In the genomic region with DNA sequence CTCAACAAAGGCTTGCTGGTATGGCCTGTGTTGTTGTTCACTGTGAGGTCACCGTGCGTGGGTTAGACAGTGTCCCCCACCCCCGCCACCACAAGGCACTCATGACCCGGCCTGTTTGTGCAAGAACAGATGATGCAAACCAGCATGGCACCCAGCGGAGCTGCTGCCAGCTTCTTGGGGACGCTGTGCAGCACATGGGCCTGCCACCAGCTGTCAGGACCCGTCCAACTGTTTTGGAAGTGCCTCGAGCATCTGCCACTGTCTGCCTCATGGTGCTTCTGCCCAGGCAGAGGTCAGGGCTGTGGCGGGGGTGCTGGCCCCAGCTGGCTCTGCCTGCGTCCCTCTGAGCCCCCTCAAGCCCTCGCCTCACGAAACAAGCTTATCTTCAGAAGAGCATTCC, we compare ENCODE assay signal across 14 cellular contexts. TPM values are rescaled to one million over a fixed set of nuclear protein-coding genes. Genes with fewer than 3 reads are reported as not detected.
DNase-seq lines count a peak whose midpoint lies in the region; TF ChIP-seq lines count a peak whose summit lies in the region.
"Had no signal": no experiment of that assay in that cellular context is flagged by ENCODE, and none has a peak within 500 bp of the region (broad histone marks: within the 10 kb centered on the region; RNA-seq: fewer than 3 reads in every experiment).

No MANE protein-coding gene starts in this region.

- H3K27me3 ChIP-seq in KMS-11 (ENCODE audit: insufficient read depth, low read depth) = no peaks in the 10 kb centered on the region
- no peaks in the 10 kb centered on the region for H3K27me3 ChIP-seq in sigmoid colon
- H3K27me3 ChIP-seq in adrenal gland = no peaks in the 10 kb centered on the region

- POLR2A ChIA-PET in HEK293T (lab: Yijun Ruan, JAX) = no interaction called here

- no peak for TF ChIP-seq CTCF in KMS-11 (conservative IDR thresholded peaks at IDR 0.05; ENCODE audit: low read depth, low read length)
- no peak for TF ChIP-seq CTCF in coronary artery (IDR thresholded peaks at IDR 0.05)
- TF ChIP-seq CTCF in sigmoid colon (IDR thresholded peaks at IDR 0.05) = no peak
- no peak for TF ChIP-seq CTCF in adrenal gland (IDR thresholded peaks at IDR 0.05)

- H3K27ac ChIP-seq in KMS-11 = peak overlapping the region; percentile 100
- peak overlapping the region; percentile 65 to 92 for H3K27ac ChIP-seq in coronary artery
- peak overlapping the region; percentile 86 to 93 (median 90) for H3K27ac ChIP-seq in sigmoid colon
- H3K27ac ChIP-seq in adrenal gland = no peak overlapping the region
- H3K27ac ChIP-seq: PC-9 had no signal

- DNase-seq in NCI-H524 (lab: John Stamatoyannopoulos, UW) (peak; percentile 97 to 99), coronary artery (ENCODE audit: low spot score) (no peak), sigmoid colon (no peak), adrenal gland (no peak), KBM-7 (no peak), HEK293T (ENCODE audit: extremely low spot score) (no peak)
- DNase-seq: GOT3; mammary epithelial cell; NCI-H1930; PC-9; stimulated activated naive B cell treated with anti-CD40 and anti-IgM and Interleukin-4, amounts not matched to agents 10 μg/mL and 1 μg/mL and 100 μg/mL, for 72 hours had no signal

- no peak for TF ChIP-seq POLR2A in sigmoid colon (IDR thresholded peaks at IDR 0.05)
- no peak for TF ChIP-seq POLR2A in adrenal gland (IDR thresholded peaks at IDR 0.05)

- no peaks in the 10 kb centered on the region for H4K20me1 ChIP-seq in KMS-11 (ENCODE audit: insufficient read depth)

- CTCF ChIA-PET in HEK293T (lab: Yijun Ruan, JAX) = interaction anchor here (0.6 kb wide), 1 partner anchor 35 kb away, joined by 3 read pairs; no protein-coding TSS in a partner anchor

- WGBS in sigmoid colon, 2 donors = 85 to 87% methylated on average over 12 of the region's 12 CpGs
- 74 to 86% (median 84%) methylated on average over 5 to 12 of the region's 12 CpGs for WGBS in adrenal gland, 4 donors

- intact Hi-C loops in sigmoid colon (cut with DNase I) (loop anchor here (2.0 kb wide), 1 partner anchor 16 kb away; no protein-coding TSS in a partner anchor), adrenal gland (cut with DNase I) (no loop called here)

- TF ChIP-seq EP300 in sigmoid colon (IDR thresholded peaks at IDR 0.05) = peak in 1 of 4 donors; percentile 4

- H3K4me1 ChIP-seq in KMS-11 (ENCODE audit: low read depth, poor library complexity, severe bottlenecking) (peaks cover 97% of the 10 kb centered on the region), sigmoid colon (peaks cover 0 to 75% (median 55%) of the 10 kb centered on the region in 4 donors), adrenal gland (replicated peaks in 1 of 2) (no peaks in the 10 kb centered on the region)

- no peak overlapping the region for H2AFZ ChIP-seq in KMS-11 (ENCODE audit: low read depth)
- H2AFZ ChIP-seq: PC-9 had no signal

- no peaks in the 10 kb centered on the region for H3K79me2 ChIP-seq in KMS-11 (ENCODE audit: insufficient read depth, low read depth)

- H3K9ac ChIP-seq in KMS-11 = no peak overlapping the region

- H3K9me3 ChIP-seq in sigmoid colon (no peaks in the 10 kb centered on the region), adrenal gland (replicated peaks in 1 of 3) (no peaks in the 10 kb centered on the region)

- H3K36me3 ChIP-seq in KMS-11 (ENCODE audit: insufficient read depth) (no peaks in the 10 kb centered on the region), sigmoid colon (no peaks in the 10 kb centered on the region), adrenal gland (replicated peaks in 1 of 2) (no peaks in the 10 kb centered on the region)

- H3K4me3 ChIP-seq in KMS-11 (IDR thresholded peaks at IDR 0.05; ENCODE audit: insufficient read depth, low read depth, low read length) (no peak overlapping the region), coronary artery (peak overlapping the region; percentile 70), sigmoid colon (peak overlapping the region; percentile 42 to 65 (median 58)), adrenal gland (no peak overlapping the region)
- H3K4me3 ChIP-seq: PC-9 had no signal

- H3K4me2 ChIP-seq in KMS-11 = peak overlapping the region; percentile 39; the same call in 1 of the 2 replicates
- H3K4me2 ChIP-seq: PC-9 had no signal

- in situ Hi-C loops in KBM-7 (cut with MboI; ENCODE audit: low pct_unique_long_range_greater_than_20kb, low sequenced_read_pairs) = no loop called here

TF ChIP-seq in HEK293T, 16 proteins besides CTCF, POLR2A, EP300 and RAD21:
- TF ChIP-seq, protein P1, sequence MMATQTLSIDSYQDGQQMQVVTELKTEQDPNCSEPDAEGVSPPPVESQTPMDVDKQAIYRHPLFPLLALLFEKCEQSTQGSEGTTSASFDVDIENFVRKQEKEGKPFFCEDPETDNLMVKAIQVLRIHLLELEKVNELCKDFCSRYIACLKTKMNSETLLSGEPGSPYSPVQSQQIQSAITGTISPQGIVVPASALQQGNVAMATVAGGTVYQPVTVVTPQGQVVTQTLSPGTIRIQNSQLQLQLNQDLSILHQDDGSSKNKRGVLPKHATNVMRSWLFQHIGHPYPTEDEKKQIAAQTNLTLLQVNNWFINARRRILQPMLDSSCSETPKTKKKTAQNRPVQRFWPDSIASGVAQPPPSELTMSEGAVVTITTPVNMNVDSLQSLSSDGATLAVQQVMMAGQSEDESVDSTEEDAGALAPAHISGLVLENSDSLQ (IDR thresholded peaks at IDR 0.05) = no peak

RNA-seq across cellular contexts. Expression of a gene that starts 1.5 kb away (rescaled TPM):
- total RNA-seq in sigmoid colon (100 to 1,000 TPM; 117 to 178 (median 139) TPM), adrenal gland (1 to 10 TPM in 1 of 8 donors, under 1 TPM in 6, not detected in 1; 0.19 to 1.5 (median 0.47) TPM)
- polyA plus RNA-seq in sigmoid colon (1 to 10 TPM; 1.2 to 10.0 (median 4.2) TPM), adrenal gland (1 to 10 TPM in 2 of 3 donors, under 1 TPM in 1; 0.44 to 3.5 (median 2.2) TPM)
- total RNA-seq: PC-9 had no signal

RNA-seq across cellular contexts. Expression of a gene that starts 22.3 kb away (rescaled TPM):
- total RNA-seq in sigmoid colon (not detected), adrenal gland (not detected)
- polyA plus RNA-seq in sigmoid colon (not detected), adrenal gland (not detected)
- total RNA-seq: bronchial epithelial cell, mammary epithelial cell, omental fat pad, PC-9 had no signal
- polyA plus RNA-seq: mammary epithelial cell had no signal

RNA-seq across cellular contexts. Expression of a gene that starts 47.7 kb away (rescaled TPM):
- total RNA-seq in sigmoid colon (not detected), adrenal gland (not detected)
- polyA plus RNA-seq in sigmoid colon (not detected), adrenal gland (not detected)
- total RNA-seq: bronchial epithelial cell, omental fat pad, PC-9 had no signal

RNA-seq across cellular contexts. Expression of a gene that starts 51.3 kb away (rescaled TPM):
- total RNA-seq in sigmoid colon (under 1 TPM; 0.14 to 0.71 (median 0.52) TPM), adrenal gland (1 to 10 TPM in 6 of 8 donors, under 1 TPM in 2; 0.17 to 2.5 (median 1.5) TPM)
- polyA plus RNA-seq in sigmoid colon (1 to 10 TPM in 2 of 3 donors, under 1 TPM in 1; 0.60 to 2.3 (median 2.0) TPM), adrenal gland (1 to 10 TPM in 1 of 3 donors, under 1 TPM in 2; 0.47 to 2.0 (median 0.48) TPM)

Comparison
In these comparisons a context has a peak if more than half of its experiments do, and no peak if none do; other contexts are left out.
1. H3K27ac ChIP-seq: peak in KMS-11 (single experiment), coronary artery (2 of 2) and sigmoid colon (4 of 4); none in adrenal gland (0 of 5).
2. H3K4me3 ChIP-seq: peak in coronary artery (single experiment) and sigmoid colon (4 of 4); none in KMS-11 (single experiment) and adrenal gland (0 of 4).
3. DNase-seq: peak in NCI-H524 (2 of 2); none in coronary artery (single experiment), sigmoid colon (single experiment), adrenal gland (0 of 7), KBM-7 (single experiment) and HEK293T (single experiment).
4. RNA of a gene that starts 1.5 kb away (total RNA-seq): 117 to 178 TPM in sigmoid colon; 0.19 to 1.5 TPM in adrenal gland; every median in the first group is over 10 times any median in the second.